In the genomic region with DNA sequence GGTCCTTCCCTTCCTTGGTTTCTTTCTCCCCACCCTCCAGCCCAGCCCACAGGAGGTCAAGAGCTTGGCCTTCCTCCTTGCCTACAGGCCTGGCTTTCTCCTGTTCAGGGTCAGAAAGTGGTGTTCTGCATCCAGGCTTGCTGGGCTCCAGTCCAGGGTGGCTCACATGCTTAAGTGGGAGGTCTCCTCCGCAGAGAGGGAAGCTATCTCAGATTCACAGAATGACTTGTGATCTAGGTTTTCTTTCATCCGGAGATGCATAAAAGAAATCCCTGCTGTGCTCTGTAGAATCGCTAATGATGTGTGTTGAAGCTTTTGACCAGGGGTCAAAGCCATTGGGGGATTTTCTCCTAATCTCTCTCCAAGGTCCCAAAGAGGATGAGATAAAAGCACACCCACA, we compare ENCODE assay signal across 19 cellular contexts.
A peak's percentile ranks its signal among the peaks of the same experiment; 100 is the strongest.
DNase-seq lines count a peak whose midpoint lies in the region; ATAC-seq and TF ChIP-seq lines count a peak whose summit lies in the region.
"Had no signal": no experiment of that assay in that cellular context is flagged by ENCODE, and none has a peak within 500 bp of the region (broad histone marks: within the 10 kb centered on the region; RNA-seq: fewer than 3 reads in every experiment).

No MANE protein-coding gene starts in this region.

- H3K27ac Mint-ChIP-seq in WTC11 (no peak overlapping the region), type B pancreatic cell (no peak overlapping the region)
- H3K27ac Mint-ChIP-seq: B cell; CD4-positive, alpha-beta T cell; HFFc6; IgD-negative memory B cell had no signal

- no peak overlapping the region for H3K9ac ChIP-seq in iPS-15b (ENCODE audit: low read depth, low read length)

- intact Hi-C loops in heart right ventricle (cut with DNase I): loop anchor here in 1 of 10 donors (10.0 kb wide), 1 partner anchor 445 kb away; no protein-coding TSS in a partner anchor

- H3K27me3 Mint-ChIP-seq in WTC11 (ENCODE audit: low read depth): peaks cover 12% of the 10 kb centered on the region
- peaks cover 55% of the 10 kb centered on the region for H3K27me3 Mint-ChIP-seq in type B pancreatic cell
- H3K27me3 Mint-ChIP-seq: B cell had no signal

- no peaks in the 10 kb centered on the region for H3K27me3 ChIP-seq in H7 (ENCODE audit: control insufficient read depth, insufficient read depth, low read length)
- H3K27me3 ChIP-seq in iPS-15b (ENCODE audit: control insufficient read depth, insufficient read depth, low read length): peaks cover 4% of the 10 kb centered on the region
- H3K27me3 ChIP-seq in heart right ventricle: peaks cover 0 to 37% (median 0%) of the 10 kb centered on the region in 7 donors

- H3K9me3 Mint-ChIP-seq in WTC11: peaks cover 13% of the 10 kb centered on the region
- H3K9me3 Mint-ChIP-seq in type B pancreatic cell: no peaks in the 10 kb centered on the region
- H3K9me3 Mint-ChIP-seq: CD4-positive, alpha-beta T cell had no signal

- POLR2A ChIA-PET in WTC11 (lab: Charles Lee): interaction anchor here (1.1 kb wide), 1 partner anchor 51 kb away, joined by 3 read pairs; no protein-coding TSS in a partner anchor

- H3K4me3 Mint-ChIP-seq in WTC11 (no peak overlapping the region), type B pancreatic cell (no peak overlapping the region)
- H3K4me3 Mint-ChIP-seq: B cell; CD4-positive, alpha-beta T cell; HFFc6; IgD-negative memory B cell had no signal

- no peaks in the 10 kb centered on the region for H3K9me3 ChIP-seq in iPS-15b (ENCODE audit: control insufficient read depth, insufficient read depth, low read length)
- no peaks in the 10 kb centered on the region for H3K9me3 ChIP-seq in heart right ventricle

- CTCF ChIA-PET in WTC11 (lab: Charles Lee): interaction anchor here (0.6 to 6.2 kb wide), 5 partner anchors 11 to 1389 kb away, joined by 3 to 31 read pairs (median 3); no protein-coding TSS in a partner anchor

- peaks cover 7% of the 10 kb centered on the region; the same call in 1 of the 2 replicates for H3K36me3 Mint-ChIP-seq in WTC11
- H3K36me3 Mint-ChIP-seq in type B pancreatic cell: no peaks in the 10 kb centered on the region
- H3K36me3 Mint-ChIP-seq: IgD-negative memory B cell had no signal

- H3K4me1 ChIP-seq in iPS-15b (ENCODE audit: control insufficient read depth, insufficient read depth, low read length) (peaks cover 9% of the 10 kb centered on the region), heart right ventricle (no peaks in the 10 kb centered on the region)

- 8 to 12% methylated on average over 3 of the region's 3 CpGs for WGBS in heart right ventricle, 2 donors

- H3K27ac ChIP-seq in heart right ventricle: no peak overlapping the region

- no peak overlapping the region for H3K4me3 ChIP-seq in H7 (ENCODE audit: insufficient read depth, low read depth, low read length)
- peak overlapping the region; percentile 22 for H3K4me3 ChIP-seq in iPS-15b (ENCODE audit: low read depth, low read length)
- H3K4me3 ChIP-seq in heart right ventricle: no peak overlapping the region

- ATAC-seq in WTC11: peak; percentile 44; the same call in 1 of the 2 replicates
- no peak for ATAC-seq in heart right ventricle
- no peak for ATAC-seq in HG03196 (IDR thresholded peaks at IDR 0.05; ENCODE audit: unreplicated experiment)
- no peak for ATAC-seq in HG03039 (IDR thresholded peaks at IDR 0.05; ENCODE audit: unreplicated experiment)

- H3K4me1 Mint-ChIP-seq in WTC11 (peaks cover 23% of the 10 kb centered on the region), type B pancreatic cell (ENCODE audit: unreplicated experiment) (no peaks in the 10 kb centered on the region)
- H3K4me1 Mint-ChIP-seq: B cell, IgD-negative memory B cell had no signal

- DNase-seq in H7 (peak; percentile 36), WTC11 (ENCODE audit: low spot score) (no peak), heart right ventricle (no peak), type B pancreatic cell (ENCODE audit: extremely low spot score, unreplicated experiment) (no peak)
- DNase-seq: ACHN; C1 segment of cervical spinal cord; CD4-positive, alpha-beta T cell; DMS79 treated with DMSO at 0.1 percent for 48 hours; EL; GDM1; GOT3; HCEC 1CT; HFFc6; KG1 had no signal

- no peaks in the 10 kb centered on the region for H3K36me3 ChIP-seq in H7 (replicated peaks; ENCODE audit: control insufficient read depth, insufficient read depth, low read length)
- H3K36me3 ChIP-seq in iPS-15b (ENCODE audit: control insufficient read depth, insufficient read depth, low read length): no peaks in the 10 kb centered on the region
- H3K36me3 ChIP-seq in heart right ventricle: no peaks in the 10 kb centered on the region

- no peak for TF ChIP-seq CTCF in WTC11 (IDR thresholded peaks at IDR 0.05)
- TF ChIP-seq CTCF in heart right ventricle (IDR thresholded peaks at IDR 0.05): no peak
- TF ChIP-seq CTCF in type B pancreatic cell (conservative IDR thresholded peaks at IDR 0.05): no peak

TF ChIP-seq in WTC11, 78 proteins besides CTCF, POLR2A, EP300 and RAD21 (continues in another document):
- TF ChIP-seq ATF6 (CRISPR knock-in tag; IDR thresholded peaks at IDR 0.05): no peak
- TF ChIP-seq, protein P1, sequence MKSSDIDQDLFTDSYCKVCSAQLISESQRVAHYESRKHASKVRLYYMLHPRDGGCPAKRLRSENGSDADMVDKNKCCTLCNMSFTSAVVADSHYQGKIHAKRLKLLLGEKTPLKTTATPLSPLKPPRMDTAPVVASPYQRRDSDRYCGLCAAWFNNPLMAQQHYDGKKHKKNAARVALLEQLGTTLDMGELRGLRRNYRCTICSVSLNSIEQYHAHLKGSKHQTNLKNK (CRISPR knock-in tag; IDR thresholded peaks at IDR 0.05): no peak
- TF ChIP-seq AFF4 (CRISPR knock-in tag; IDR thresholded peaks at IDR 0.05; ENCODE audit: borderline replicate concordance): no peak
- no peak for TF ChIP-seq TCF7 (CRISPR knock-in tag; IDR thresholded peaks at IDR 0.05; ENCODE audit: low read depth)
- TF ChIP-seq RELA (CRISPR knock-in tag; IDR thresholded peaks at IDR 0.05; ENCODE audit: borderline replicate concordance): no peak
- no peak for TF ChIP-seq ETV6 (CRISPR knock-in tag; IDR thresholded peaks at IDR 0.05)
- TF ChIP-seq ZNF423 (CRISPR knock-in tag; IDR thresholded peaks at IDR 0.05): no peak
- no peak for TF ChIP-seq E2F5 (CRISPR knock-in tag; IDR thresholded peaks at IDR 0.05)
- no peak for TF ChIP-seq NFE2L1 (CRISPR knock-in tag; IDR thresholded peaks at IDR 0.05)
- TF ChIP-seq KAT7 (CRISPR knock-in tag; IDR thresholded peaks at IDR 0.05; ENCODE audit: borderline replicate concordance): no peak
- no peak for TF ChIP-seq MLX (CRISPR knock-in tag; IDR thresholded peaks at IDR 0.05)
- TF ChIP-seq MXD4 (CRISPR knock-in tag; IDR thresholded peaks at IDR 0.05; ENCODE audit: borderline replicate concordance): no peak
